In the genomic region with DNA sequence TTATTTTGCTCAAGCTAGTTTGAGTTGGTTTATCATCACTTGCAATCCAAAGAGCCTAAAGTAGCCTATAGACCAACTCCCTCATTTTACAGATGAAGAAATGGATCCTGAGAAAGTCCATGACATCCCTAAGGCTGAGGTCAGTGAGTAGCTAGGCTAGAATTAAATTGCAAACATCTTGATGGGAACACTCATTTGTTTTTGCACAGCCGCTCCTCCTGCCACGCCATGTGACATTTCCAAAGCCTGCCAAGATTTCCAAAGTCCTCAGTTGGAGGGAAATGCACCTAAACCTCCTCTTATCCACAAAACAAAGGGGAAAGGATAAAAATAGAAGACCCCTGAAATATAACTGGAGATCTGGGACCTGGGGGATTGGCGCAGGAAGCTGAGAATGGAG, we compare ENCODE assay signal across 9 cellular contexts. TPM values are rescaled to one million over a fixed set of nuclear protein-coding genes. Genes with fewer than 3 reads are reported as not detected.
DNase-seq lines count a peak whose midpoint lies in the region; ATAC-seq and TF ChIP-seq lines count a peak whose summit lies in the region.
"Had no signal": no experiment of that assay in that cellular context is flagged by ENCODE, and none has a peak within 500 bp of the region (broad histone marks: within the 10 kb centered on the region; RNA-seq: fewer than 3 reads in every experiment).

No MANE protein-coding gene starts in this region.

- H3K4me3 ChIP-seq in cardiac fibroblast (replicated peaks in 1 of 2; ENCODE audit: low read depth in 2 of 2, low read length in 2 of 2) (peak overlapping the region in 1 of 2 donors; percentile 47), vagina (peak overlapping the region in 1 of 2 donors; percentile 17)

- no peaks in the 10 kb centered on the region for H3K9me3 ChIP-seq in vagina

- H3K4me3 Mint-ChIP-seq in mesothelial cell of epicardium, result no peak overlapping the region

- peak overlapping the region; percentile 59 for H3K27ac Mint-ChIP-seq in mesothelial cell of epicardium

- H3K27me3 ChIP-seq in vagina, result no peaks in the 10 kb centered on the region

- intact Hi-C loops in Right ventricle myocardium inferior (cut with DNase I), result no loop called here
- intact Hi-C loops in cardiac septum (cut with DNase I), result no loop called here
- intact Hi-C loops in vagina (cut with DNase I), result no loop called here

- no peaks in the 10 kb centered on the region for H3K9me3 Mint-ChIP-seq in mesothelial cell of epicardium

- DNase-seq in Right ventricle myocardium inferior (ENCODE audit: missing footprints) (no peak), cardiac septum (ENCODE audit: low spot score) (no peak), cardiac fibroblast (ENCODE audit: low read depth in 2 of 2) (peak; percentile 60 to 77), mesothelial cell of epicardium (ENCODE audit: low spot score in 2 of 2, unreplicated experiment in 2 of 2) (no peak), vagina (ENCODE audit: extremely low spot score in 2 of 2) (no peak), NCI-H1436 (lab: John Stamatoyannopoulos, UW) (no peak)
- DNase-seq: NCI-H2227 treated with DMSO at 0.1 percent for 48 hours had no signal

- TF ChIP-seq CTCF in cardiac fibroblast (IDR thresholded peaks at IDR 0.05; ENCODE audit: low read depth, low read length) (no peak), mesothelial cell of epicardium (IDR thresholded peaks at IDR 0.05; ENCODE audit: unreplicated experiment) (no peak), vagina (IDR thresholded peaks at IDR 0.05) (no peak)

- ATAC-seq in Right ventricle myocardium inferior, result peak; percentile 25
- no peak for ATAC-seq in GM19467 (IDR thresholded peaks at IDR 0.05; ENCODE audit: unreplicated experiment)
- no peak for ATAC-seq in HG02623 (IDR thresholded peaks at IDR 0.05; ENCODE audit: unreplicated experiment)

- peaks cover 31% of the 10 kb centered on the region for H3K4me1 Mint-ChIP-seq in mesothelial cell of epicardium

- peak overlapping the region; percentile 82 for H3K27ac ChIP-seq in vagina

- no peaks in the 10 kb centered on the region for H3K36me3 ChIP-seq in vagina

- no peak for TF ChIP-seq POLR2A in vagina (IDR thresholded peaks at IDR 0.05)

- peaks cover 37% of the 10 kb centered on the region for H3K4me1 ChIP-seq in vagina

- H3K27me3 Mint-ChIP-seq in mesothelial cell of epicardium (ENCODE audit: low read depth), result no peaks in the 10 kb centered on the region

- H3K36me3 Mint-ChIP-seq in mesothelial cell of epicardium, result no peaks in the 10 kb centered on the region

RNA-seq across cellular contexts. Expression of a gene that starts 15.0 kb away (rescaled TPM):
- total RNA-seq in Right ventricle myocardium inferior (not detected), cardiac septum (not detected), mesothelial cell of epicardium (2.7 to 3.9 TPM (median 3.6 TPM) in 3 replicates), vagina (0.74 TPM)

RNA-seq across cellular contexts. Expression of a gene that starts 56.7 kb away (rescaled TPM):
- total RNA-seq in Right ventricle myocardium inferior (16.4 TPM), cardiac septum (10.8 TPM), mesothelial cell of epicardium (32.3 to 35.3 TPM (median 33.3 TPM) in 3 replicates), vagina (30.4 TPM)

Comparison
In these comparisons a context has a peak if more than half of its experiments do, and no peak if none do; other contexts are left out.
1. DNase-seq: peak in cardiac fibroblast (2 of 2); none in Right ventricle myocardium inferior (single experiment), cardiac septum (single experiment), mesothelial cell of epicardium (0 of 2), vagina (0 of 2) and NCI-H1436 (single experiment).